ENCODE assay signal across 1 cellular context in genomic region chr6:14975124-14975815, GRCh38.
TF ChIP-seq lines count a peak whose summit lies in the region.

No MANE protein-coding gene starts in this region.

TF ChIP-seq in WTC11, 78 proteins besides CTCF, POLR2A, EP300 and RAD21 (continued from another document):
- no peak for TF ChIP-seq TEAD4 (CRISPR knock-in tag; IDR thresholded peaks at IDR 0.05)
- TF ChIP-seq CBFB (CRISPR knock-in tag; IDR thresholded peaks at IDR 0.05; ENCODE audit: low read depth), result no peak
- TF ChIP-seq ATF2 (CRISPR knock-in tag; IDR thresholded peaks at IDR 0.05; ENCODE audit: borderline replicate concordance, low read depth), result no peak
- TF ChIP-seq FOXK1 (CRISPR knock-in tag; IDR thresholded peaks at IDR 0.05), result no peak
- TF ChIP-seq IRF2 (CRISPR knock-in tag; IDR thresholded peaks at IDR 0.05; ENCODE audit: borderline replicate concordance, low read depth), result no peak
